9 cellular contexts compared by ENCODE assay signal in genomic region chr2:127524198-127524834, GRCh38. TPM values are rescaled to one million over a fixed set of nuclear protein-coding genes. Genes with fewer than 3 reads are reported as not detected.
DNase-seq lines count a peak whose midpoint lies in the region; ATAC-seq and TF ChIP-seq lines count a peak whose summit lies in the region.
"Not testable (repeated sequence)": the region's sequence is repeated elsewhere in the genome, so short reads cannot be mapped to it uniquely, and the experiment has no call there.
"Had no signal": no experiment of that assay in that cellular context is flagged by ENCODE, and none has a peak within 500 bp of the region (broad histone marks: within the 10 kb centered on the region; RNA-seq: fewer than 3 reads in every experiment).

No MANE protein-coding gene starts in this region.

- BruUV-seq in A673 (replicated peaks; lab: Mats Ljungman, UMichigan) = TSS peak; percentile 15

- TF ChIP-seq POLR2A in NB4 (IDR thresholded peaks at IDR 0.05; ENCODE audit: extremely low read depth, insufficient read length) = not testable (repeated sequence)

- not testable (repeated sequence) for H3K9me3 Mint-ChIP-seq in activated CD4-positive, alpha-beta T cell treated with anti-CD3 and anti-CD28 coated beads for 36 hours (ENCODE audit: low read depth); activated naive CD4-positive, alpha-beta T cell treated with anti-CD3 and anti-CD28 coated beads, Interleukin-2, amount 10 ng/mL, durations not matched to agents 7 days and 5 days; chondrocyte (ENCODE audit: low read depth); mesothelial cell of epicardium

- peak overlapping the region; percentile 70 for H3K4ac ChIP-seq in trophoblast cell (ENCODE audit: low read depth, low read length)

- H3F3A ChIP-seq in DOHH2 (ENCODE audit: control insufficient read depth, insufficient read depth) = not testable (repeated sequence)

- not testable (repeated sequence) for H2BK5ac ChIP-seq in trophoblast cell (ENCODE audit: low read depth, low read length, poor library complexity)

- H3K27ac ChIP-seq in A673 (ENCODE audit: low read depth, low read length, poor library complexity, severe bottlenecking); DOHH2 (ENCODE audit: low read depth, low read length); trophoblast cell (ENCODE audit: low read depth, low read length): not testable (repeated sequence)

- POLR2A ChIA-PET in A673 (lab: Charles Lee; ENCODE audit: low non-redundant PET); activated CD4-positive, alpha-beta T cell treated with anti-CD3 and anti-CD28 coated beads for 36 hours (lab: Charles Lee): not testable (repeated sequence)

- ATAC-seq in activated CD4-positive, alpha-beta T cell treated with anti-CD3 and anti-CD28 coated beads for 36 hours = not testable (repeated sequence)

- not testable (repeated sequence) for H3K4me2 ChIP-seq in DOHH2 (ENCODE audit: low read length); trophoblast cell (ENCODE audit: low read length)

- intact Hi-C loops in A673 (cut with micrococcal nuclease; ENCODE audit: unreplicated experiment) = not testable (repeated sequence)
- intact Hi-C loops in activated CD4-positive, alpha-beta T cell treated with anti-CD3 and anti-CD28 coated beads for 36 hours (cut with DNase I, micrococcal nuclease) = loop anchor here in 1 of 2 experiments (10.0 kb wide), 2 partner anchors 360 to 800 kb away; partner anchors contain the start of gene AMMECR1L

- H3K27me3 Mint-ChIP-seq in activated CD4-positive, alpha-beta T cell treated with anti-CD3 and anti-CD28 coated beads for 36 hours; activated naive CD4-positive, alpha-beta T cell treated with anti-CD3 and anti-CD28 coated beads, Interleukin-2, amount 10 ng/mL, durations not matched to agents 7 days and 5 days; chondrocyte (ENCODE audit: low read depth); mesothelial cell of epicardium (ENCODE audit: low read depth): not testable (repeated sequence)

- not testable (repeated sequence) for H3K27me3 ChIP-seq in A673 (replicated peaks; ENCODE audit: insufficient read depth, low read depth, low read length, poor library complexity); DOHH2 (ENCODE audit: control insufficient read depth, low read length); trophoblast cell (ENCODE audit: insufficient read depth, low read length)

- not testable (repeated sequence) for H3K14ac ChIP-seq in trophoblast cell (ENCODE audit: low read length)

- H2BK120ac ChIP-seq in trophoblast cell (ENCODE audit: insufficient read depth, low read length, poor library complexity) = not testable (repeated sequence)

- not testable (repeated sequence) for H3K9ac ChIP-seq in trophoblast cell (ENCODE audit: low read length)

- peaks cover 36% of the 10 kb centered on the region for H3K4me1 Mint-ChIP-seq in activated CD4-positive, alpha-beta T cell treated with anti-CD3 and anti-CD28 coated beads for 36 hours
- peaks cover 33% of the 10 kb centered on the region for H3K4me1 Mint-ChIP-seq in activated naive CD4-positive, alpha-beta T cell treated with anti-CD3 and anti-CD28 coated beads, Interleukin-2, amount 10 ng/mL, durations not matched to agents 7 days and 5 days
- H3K4me1 Mint-ChIP-seq in chondrocyte (ENCODE audit: low read depth) (peaks cover 27% of the 10 kb centered on the region), mesothelial cell of epicardium (peaks cover 15% of the 10 kb centered on the region)

- H3K4me3 Mint-ChIP-seq in activated CD4-positive, alpha-beta T cell treated with anti-CD3 and anti-CD28 coated beads for 36 hours = peak overlapping the region; percentile 98
- H3K4me3 Mint-ChIP-seq in activated naive CD4-positive, alpha-beta T cell treated with anti-CD3 and anti-CD28 coated beads, Interleukin-2, amount 10 ng/mL, durations not matched to agents 7 days and 5 days = peak overlapping the region; percentile 46
- H3K4me3 Mint-ChIP-seq in chondrocyte (ENCODE audit: unreplicated experiment) (peak overlapping the region; percentile 83), mesothelial cell of epicardium (peak overlapping the region; percentile 93)

- not testable (repeated sequence) for H3K4me3 ChIP-seq in A673 (ENCODE audit: low read depth, low read length, poor library complexity, severe bottlenecking); trophoblast cell (ENCODE audit: low read depth, low read length)
- peak overlapping the region; percentile 5; the same call in 1 of the 2 replicates for H3K4me3 ChIP-seq in DOHH2 (ENCODE audit: low read length)
- peak overlapping the region; percentile 91 for H3K4me3 ChIP-seq in NB4 (ENCODE audit: low read depth, low read length)

- H2AK5ac ChIP-seq in trophoblast cell (ENCODE audit: low read length) = not testable (repeated sequence)

- peak overlapping the region; percentile 44 for H3K27ac Mint-ChIP-seq in activated CD4-positive, alpha-beta T cell treated with anti-CD3 and anti-CD28 coated beads for 36 hours
- peak overlapping the region; percentile 70 for H3K27ac Mint-ChIP-seq in activated naive CD4-positive, alpha-beta T cell treated with anti-CD3 and anti-CD28 coated beads, Interleukin-2, amount 10 ng/mL, durations not matched to agents 7 days and 5 days
- peak overlapping the region; percentile 65 for H3K27ac Mint-ChIP-seq in chondrocyte (ENCODE audit: unreplicated experiment)
- H3K27ac Mint-ChIP-seq in mesothelial cell of epicardium = not testable (repeated sequence)

- H3K9me2 ChIP-seq in DOHH2 (replicated peaks; ENCODE audit: control insufficient read depth, low read length) = not testable (repeated sequence)

- H4K12ac ChIP-seq in trophoblast cell (ENCODE audit: low read depth, low read length) = not testable (repeated sequence)

- H2BK12ac ChIP-seq in trophoblast cell (ENCODE audit: low read length) = not testable (repeated sequence)

- peaks cover 71% of the 10 kb centered on the region for H3K79me2 ChIP-seq in DOHH2 (ENCODE audit: control insufficient read depth, low read length)
- H3K79me2 ChIP-seq in trophoblast cell (ENCODE audit: control insufficient read depth, insufficient read depth, low read length, poor library complexity) = peaks cover 16% of the 10 kb centered on the region

- H3K9me3 ChIP-seq in A673 (ENCODE audit: low read depth, low read length, poor library complexity, severe bottlenecking); DOHH2 (ENCODE audit: control insufficient read depth, insufficient read depth, low read length); trophoblast cell (ENCODE audit: insufficient read depth, low read depth, low read length): not testable (repeated sequence)

- H3K36me3 ChIP-seq in A673 (ENCODE audit: insufficient read depth, low read length, poor library complexity, severe bottlenecking) (peaks cover 35% of the 10 kb centered on the region), DOHH2 (ENCODE audit: control insufficient read depth, low read length) (peaks cover 50% of the 10 kb centered on the region), trophoblast cell (ENCODE audit: control insufficient read depth in 1 of 2, insufficient read depth in 2 of 2, low read length in 2 of 2) (peaks cover 7 to 10% of the 10 kb centered on the region in 2 experiments)

- not testable (repeated sequence) for H4K20me1 ChIP-seq in DOHH2 (ENCODE audit: control insufficient read depth, insufficient read depth, low read depth, low read length)

- H3K4me1 ChIP-seq in A673 (ENCODE audit: insufficient read depth, low read length, poor library complexity, severe bottlenecking) (peaks cover 11% of the 10 kb centered on the region), DOHH2 (ENCODE audit: control insufficient read depth, low read length) (peaks cover 25% of the 10 kb centered on the region)
- H3K4me1 ChIP-seq in trophoblast cell (ENCODE audit: control insufficient read depth in 1 of 2, insufficient read depth in 2 of 2, low read length in 2 of 2) = not testable (repeated sequence)

- CTCF ChIA-PET in A673 (lab: Charles Lee); activated CD4-positive, alpha-beta T cell treated with anti-CD3 and anti-CD28 coated beads for 36 hours (lab: Charles Lee); activated naive CD4-positive, alpha-beta T cell treated with anti-CD3 and anti-CD28 coated beads, Interleukin-2, amount 10 ng/mL, durations not matched to agents 7 days and 5 days (lab: Charles Lee): not testable (repeated sequence)

- not testable (repeated sequence) for H2AFZ ChIP-seq in trophoblast cell (ENCODE audit: insufficient read depth, low read length, poor library complexity)

- peaks cover 16% of the 10 kb centered on the region for H3K79me1 ChIP-seq in trophoblast cell (ENCODE audit: low read length)

- DNase-seq in A673 (ENCODE audit: low spot score); NB4 (ENCODE audit: low read depth); activated CD4-positive, alpha-beta T cell treated with anti-CD3 and anti-CD28 coated beads for 36 hours; activated naive CD4-positive, alpha-beta T cell treated with anti-CD3 and anti-CD28 coated beads, Interleukin-2, amount 10 ng/mL, durations not matched to agents 7 days and 5 days; chondrocyte (ENCODE audit: low spot score); mesothelial cell of epicardium (ENCODE audit: low spot score in 2 of 2, unreplicated experiment in 2 of 2); trophoblast cell: not testable (repeated sequence)

- H3K23ac ChIP-seq in trophoblast cell (ENCODE audit: low read length) = not testable (repeated sequence)

- WGBS in trophoblast cell (ENCODE audit: extremely low coverage, insufficient coverage, insufficient read length) = no CpG with 5 or more reads among the region's 7 CpGs

- not testable (repeated sequence) for TF ChIP-seq CTCF in A673 (conservative IDR thresholded peaks at IDR 0.05; ENCODE audit: low read depth, low read length); DOHH2 (IDR thresholded peaks at IDR 0.05; ENCODE audit: low read depth, low read length, poor library complexity, severe bottlenecking); NB4 (IDR thresholded peaks at IDR 0.05; ENCODE audit: low read depth, low read length); chondrocyte (IDR thresholded peaks at IDR 0.05); mesothelial cell of epicardium (IDR thresholded peaks at IDR 0.05; ENCODE audit: unreplicated experiment)

- not testable (repeated sequence) for H4K8ac ChIP-seq in trophoblast cell (ENCODE audit: low read depth, low read length)

- H3K18ac ChIP-seq in trophoblast cell (ENCODE audit: low read length) = not testable (repeated sequence)

- H3K36me3 Mint-ChIP-seq in activated CD4-positive, alpha-beta T cell treated with anti-CD3 and anti-CD28 coated beads for 36 hours (ENCODE audit: low read depth) = peaks cover 29% of the 10 kb centered on the region
- peaks cover 27% of the 10 kb centered on the region for H3K36me3 Mint-ChIP-seq in activated naive CD4-positive, alpha-beta T cell treated with anti-CD3 and anti-CD28 coated beads, Interleukin-2, amount 10 ng/mL, durations not matched to agents 7 days and 5 days
- not testable (repeated sequence) for H3K36me3 Mint-ChIP-seq in chondrocyte (ENCODE audit: low read depth); mesothelial cell of epicardium

- not testable (repeated sequence) for H4K91ac ChIP-seq in trophoblast cell (ENCODE audit: low read depth, low read length)

RNA-seq across cellular contexts. Expression of gene IWS1, which starts 2.0 kb away (rescaled TPM):
- total RNA-seq in A673 (2021) = 66.0 and 67.2 TPM in 2 replicates
- 10 to 100 TPM; 49.5 to 55.0 TPM for total RNA-seq in activated CD4-positive, alpha-beta T cell treated with anti-CD3 and anti-CD28 coated beads for 36 hours
- total RNA-seq in chondrocyte = 32.4 to 41.8 TPM (median 37.4 TPM) in 3 replicates
- total RNA-seq in mesothelial cell of epicardium = 47.0 to 47.9 TPM (median 47.6 TPM) in 3 replicates
- polyA plus RNA-seq in trophoblast cell (2013) = 66.1 and 67.8 TPM in 2 replicates

RNA-seq across cellular contexts. Expression of gene MYO7B, which starts 11.2 kb away (rescaled TPM):
- 0.24 TPM in 1 of 2 replicates, not detected in the other for total RNA-seq in A673 (2021)
- 1 to 10 TPM in 1 of 2 experiments, under 1 TPM in 1; 0.75 to 1.5 TPM for total RNA-seq in activated CD4-positive, alpha-beta T cell treated with anti-CD3 and anti-CD28 coated beads for 36 hours
- total RNA-seq in chondrocyte = 0.02 to 0.31 TPM in 2 of 3 replicates, not detected in the other
- 0.04 to 0.55 TPM (median 0.25 TPM) in 3 replicates for total RNA-seq in mesothelial cell of epicardium
- polyA plus RNA-seq in trophoblast cell (2013) = 0.21 and 0.35 TPM in 2 replicates
- total RNA-seq: G401 had no signal

Comparison
In these comparisons a context has a peak if more than half of its experiments do, and no peak if none do; other contexts are left out.
1. H3K4me3 Mint-ChIP-seq: peak in every context shown above with its lines; median percentile 98 in activated CD4-positive, alpha-beta T cell treated with anti-CD3 and anti-CD28 coated beads for 36 hours; 93 in mesothelial cell of epicardium; 83 in chondrocyte; 46 in activated naive CD4-positive, alpha-beta T cell treated with anti-CD3 and anti-CD28 coated beads, Interleukin-2, amount 10 ng/mL, durations not matched to agents 7 days and 5 days.